ENCODE assay signal across 1 cellular context in the genomic region with DNA sequence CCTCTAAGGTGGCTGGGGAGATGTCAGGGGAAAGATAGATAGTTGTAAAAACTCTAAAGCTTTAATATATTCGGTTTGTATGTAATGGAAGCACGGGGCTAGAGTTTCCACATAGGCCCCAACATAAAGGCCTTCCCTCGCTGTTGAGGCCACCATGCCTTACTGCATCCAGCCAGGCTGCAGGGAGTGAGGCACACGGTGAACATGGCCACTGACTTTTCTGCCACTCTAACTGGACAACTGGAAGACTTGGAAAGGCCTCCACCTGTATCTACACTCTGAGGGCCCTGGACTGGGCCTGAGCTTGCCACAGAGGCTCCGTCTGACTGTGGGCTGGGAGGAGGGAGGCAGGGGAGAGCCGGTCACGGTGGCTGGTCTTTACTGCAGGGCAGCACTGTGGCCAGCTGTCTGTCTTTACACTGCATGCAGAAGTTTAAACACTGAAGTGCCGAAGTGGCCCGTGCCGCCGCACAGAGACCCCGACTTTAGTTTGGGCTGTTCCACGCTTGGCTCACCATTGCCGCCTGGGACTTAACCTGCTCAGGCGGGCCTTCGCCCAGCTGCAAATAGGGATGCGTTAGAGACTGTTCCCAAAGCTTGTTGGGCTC.
TF ChIP-seq lines count a peak whose summit lies in the region.

No MANE protein-coding gene starts in this region.

TF ChIP-seq in HCT116, 20 proteins besides CTCF, POLR2A, EP300 and RAD21 (continued from another document):
- TF ChIP-seq, protein P1, sequence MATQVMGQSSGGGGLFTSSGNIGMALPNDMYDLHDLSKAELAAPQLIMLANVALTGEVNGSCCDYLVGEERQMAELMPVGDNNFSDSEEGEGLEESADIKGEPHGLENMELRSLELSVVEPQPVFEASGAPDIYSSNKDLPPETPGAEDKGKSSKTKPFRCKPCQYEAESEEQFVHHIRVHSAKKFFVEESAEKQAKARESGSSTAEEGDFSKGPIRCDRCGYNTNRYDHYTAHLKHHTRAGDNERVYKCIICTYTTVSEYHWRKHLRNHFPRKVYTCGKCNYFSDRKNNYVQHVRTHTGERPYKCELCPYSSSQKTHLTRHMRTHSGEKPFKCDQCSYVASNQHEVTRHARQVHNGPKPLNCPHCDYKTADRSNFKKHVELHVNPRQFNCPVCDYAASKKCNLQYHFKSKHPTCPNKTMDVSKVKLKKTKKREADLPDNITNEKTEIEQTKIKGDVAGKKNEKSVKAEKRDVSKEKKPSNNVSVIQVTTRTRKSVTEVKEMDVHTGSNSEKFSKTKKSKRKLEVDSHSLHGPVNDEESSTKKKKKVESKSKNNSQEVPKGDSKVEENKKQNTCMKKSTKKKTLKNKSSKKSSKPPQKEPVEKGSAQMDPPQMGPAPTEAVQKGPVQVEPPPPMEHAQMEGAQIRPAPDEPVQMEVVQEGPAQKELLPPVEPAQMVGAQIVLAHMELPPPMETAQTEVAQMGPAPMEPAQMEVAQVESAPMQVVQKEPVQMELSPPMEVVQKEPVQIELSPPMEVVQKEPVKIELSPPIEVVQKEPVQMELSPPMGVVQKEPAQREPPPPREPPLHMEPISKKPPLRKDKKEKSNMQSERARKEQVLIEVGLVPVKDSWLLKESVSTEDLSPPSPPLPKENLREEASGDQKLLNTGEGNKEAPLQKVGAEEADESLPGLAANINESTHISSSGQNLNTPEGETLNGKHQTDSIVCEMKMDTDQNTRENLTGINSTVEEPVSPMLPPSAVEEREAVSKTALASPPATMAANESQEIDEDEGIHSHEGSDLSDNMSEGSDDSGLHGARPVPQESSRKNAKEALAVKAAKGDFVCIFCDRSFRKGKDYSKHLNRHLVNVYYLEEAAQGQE (IDR thresholded peaks at IDR 0.05; ENCODE audit: low read depth): no peak
- TF ChIP-seq EZH2 (IDR thresholded peaks at IDR 0.05) (no peak), FOSL1 (IDR thresholded peaks at IDR 0.05; ENCODE audit: low read depth) (no peak), SIN3A (IDR thresholded peaks at IDR 0.05; ENCODE audit: low read depth) (no peak), YY1 (IDR thresholded peaks at IDR 0.05; ENCODE audit: extremely low read depth, insufficient replicate concordance, low read depth, low read length) (no peak), EGR1 (IDR thresholded peaks at IDR 0.05; ENCODE audit: low read depth) (no peak), TCF7L2 (IDR thresholded peaks at IDR 0.05; ENCODE audit: borderline replicate concordance, extremely low read depth, insufficient read depth, insufficient read length) (no peak), CEBPB (IDR thresholded peaks at IDR 0.05; ENCODE audit: low read depth) (no peak), SP1 (IDR thresholded peaks at IDR 0.05; ENCODE audit: low read depth) (no peak), CBX3 (IDR thresholded peaks at IDR 0.05; ENCODE audit: low read depth) (no peak), SRF (IDR thresholded peaks at IDR 0.05; ENCODE audit: low read depth) (no peak), POLR2AphosphoS5 (IDR thresholded peaks at IDR 0.05; ENCODE audit: low read depth, low read length) (no peak), ZNF274 (IDR thresholded peaks at IDR 0.05; ENCODE audit: low read depth, low read length) (no peak), EZH2phosphoT487 (IDR thresholded peaks at IDR 0.05; ENCODE audit: borderline replicate concordance) (no peak), ZFX (IDR thresholded peaks at IDR 0.05) (no peak)
- TF ChIP-seq, protein P2, sequence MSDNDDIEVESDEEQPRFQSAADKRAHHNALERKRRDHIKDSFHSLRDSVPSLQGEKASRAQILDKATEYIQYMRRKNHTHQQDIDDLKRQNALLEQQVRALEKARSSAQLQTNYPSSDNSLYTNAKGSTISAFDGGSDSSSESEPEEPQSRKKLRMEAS (IDR thresholded peaks at IDR 0.05): no peak
- TF ChIP-seq, protein P3, sequence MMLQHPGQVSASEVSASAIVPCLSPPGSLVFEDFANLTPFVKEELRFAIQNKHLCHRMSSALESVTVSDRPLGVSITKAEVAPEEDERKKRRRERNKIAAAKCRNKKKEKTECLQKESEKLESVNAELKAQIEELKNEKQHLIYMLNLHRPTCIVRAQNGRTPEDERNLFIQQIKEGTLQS (IDR thresholded peaks at IDR 0.05): no peak
- TF ChIP-seq, protein P4, sequence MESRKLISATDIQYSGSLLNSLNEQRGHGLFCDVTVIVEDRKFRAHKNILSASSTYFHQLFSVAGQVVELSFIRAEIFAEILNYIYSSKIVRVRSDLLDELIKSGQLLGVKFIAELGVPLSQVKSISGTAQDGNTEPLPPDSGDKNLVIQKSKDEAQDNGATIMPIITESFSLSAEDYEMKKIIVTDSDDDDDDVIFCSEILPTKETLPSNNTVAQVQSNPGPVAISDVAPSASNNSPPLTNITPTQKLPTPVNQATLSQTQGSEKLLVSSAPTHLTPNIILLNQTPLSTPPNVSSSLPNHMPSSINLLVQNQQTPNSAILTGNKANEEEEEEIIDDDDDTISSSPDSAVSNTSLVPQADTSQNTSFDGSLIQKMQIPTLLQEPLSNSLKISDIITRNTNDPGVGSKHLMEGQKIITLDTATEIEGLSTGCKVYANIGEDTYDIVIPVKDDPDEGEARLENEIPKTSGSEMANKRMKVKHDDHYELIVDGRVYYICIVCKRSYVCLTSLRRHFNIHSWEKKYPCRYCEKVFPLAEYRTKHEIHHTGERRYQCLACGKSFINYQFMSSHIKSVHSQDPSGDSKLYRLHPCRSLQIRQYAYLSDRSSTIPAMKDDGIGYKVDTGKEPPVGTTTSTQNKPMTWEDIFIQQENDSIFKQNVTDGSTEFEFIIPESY (IDR thresholded peaks at IDR 0.05; ENCODE audit: extremely low read depth, insufficient replicate concordance, low read length): no peak
TF ChIP-seq in HCT116: peak in this region for 0.
